Comparison of ENCODE assay signal across 1 cellular context in genomic region chr17:9499041-9499440, GRCh38.
TF ChIP-seq lines count a peak whose summit lies in the region.

No MANE protein-coding gene starts in this region.

TF ChIP-seq in H1, 55 proteins besides CTCF, POLR2A, EP300 and RAD21 (continued from another document):
- TF ChIP-seq EZH2 (IDR thresholded peaks at IDR 0.05; ENCODE audit: low read depth, low read length, severe bottlenecking) = no peak
